Comparison of ENCODE assay signal across 21 cellular contexts in the genomic region with DNA sequence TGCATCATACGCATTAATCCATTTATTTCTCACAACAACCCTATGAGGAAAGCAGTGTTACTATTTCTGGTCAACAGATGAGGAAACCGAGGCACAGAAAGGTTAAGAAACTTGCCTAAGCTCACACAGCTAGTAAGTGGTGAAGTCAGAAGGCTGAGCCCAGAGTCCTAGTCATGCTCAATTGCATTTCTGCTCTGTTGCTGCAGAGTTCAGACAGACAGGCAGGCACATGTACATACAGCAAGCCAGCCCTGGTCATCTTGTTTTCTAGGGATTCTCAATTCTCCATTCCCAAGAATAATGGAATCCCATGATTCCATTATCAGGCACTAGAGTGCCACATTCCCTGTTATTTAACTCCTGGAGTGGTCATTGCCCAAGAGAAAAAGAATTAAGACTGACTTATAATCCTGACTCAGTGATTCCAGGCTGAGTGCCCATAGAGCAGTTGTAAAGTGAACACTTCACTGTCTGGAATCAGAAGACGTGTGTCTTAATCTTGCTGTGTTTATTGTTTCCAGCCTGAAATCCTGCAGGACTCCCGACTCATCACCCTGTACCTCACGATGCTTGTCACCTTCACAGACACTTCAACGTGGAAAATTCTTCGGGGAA.
"Had no signal": no experiment of that assay in that cellular context is flagged by ENCODE, and none has a peak within 500 bp of the region (broad histone marks: within the 10 kb centered on the region; RNA-seq: fewer than 3 reads in every experiment).

No MANE protein-coding gene starts in this region.

- H3K27me3 ChIP-seq: spleen, testis, transverse colon had no signal

- FAIRE-seq: kidney had no signal

- H3K4me3 ChIP-seq: psoas muscle, spleen, testis, transverse colon had no signal

- H2AFZ ChIP-seq: parathyroid adenoma had no signal

- H3K4me1 ChIP-seq: parathyroid adenoma, spleen, testis, transverse colon had no signal

- ATAC-seq: activated CD4-positive, alpha-beta T cell treated with anti-CD3 and anti-CD28 coated beads for 36 hours; activated naive CD4-positive, alpha-beta T cell treated with anti-CD3 and anti-CD28 coated beads, Interleukin-2, amount 50 U/mL, for 72 hours; activated T-cell treated with anti-CD3 and anti-CD28 coated beads, Interleukin-2, amount 50 U/mL, for 72 hours; esophagus mucosa; naive thymus-derived CD8-positive, alpha-beta T cell; psoas muscle had no signal

- H3K79me2 ChIP-seq: parathyroid adenoma had no signal

- DNase-seq: activated CD4-positive, alpha-beta T cell treated with anti-CD3 and anti-CD28 coated beads for 36 hours; activated CD4-positive, alpha-beta T cell treated with anti-CD3 and anti-CD28 coated beads, Interleukin-2, amount 50 U/mL, for 4 hours; activated CD4-positive, CD25-positive, alpha-beta regulatory T cell; activated naive CD4-positive, alpha-beta T cell; activated T-cell treated with anti-CD3 and anti-CD28 coated beads for 4 hours; activated T-cell treated with anti-CD3 and anti-CD28 coated beads, Interleukin-2, amount 50 U/mL, for 72 hours; endodermal cell; head of caudate nucleus; hippocampal formation; kidney; naive thymus-derived CD8-positive, alpha-beta T cell; nucleus accumbens; psoas muscle; spleen; stimulated activated naive CD4-positive, alpha-beta T cell; T-helper 1 cell; testis; transverse colon had no signal

- H3K27ac ChIP-seq: parathyroid adenoma, psoas muscle, spleen, testis, transverse colon had no signal

- H3K9ac ChIP-seq: parathyroid adenoma had no signal

- H3K9me3 ChIP-seq: psoas muscle, spleen, testis, transverse colon had no signal
